ENCODE assay signal across 28 cellular contexts in the genomic region with DNA sequence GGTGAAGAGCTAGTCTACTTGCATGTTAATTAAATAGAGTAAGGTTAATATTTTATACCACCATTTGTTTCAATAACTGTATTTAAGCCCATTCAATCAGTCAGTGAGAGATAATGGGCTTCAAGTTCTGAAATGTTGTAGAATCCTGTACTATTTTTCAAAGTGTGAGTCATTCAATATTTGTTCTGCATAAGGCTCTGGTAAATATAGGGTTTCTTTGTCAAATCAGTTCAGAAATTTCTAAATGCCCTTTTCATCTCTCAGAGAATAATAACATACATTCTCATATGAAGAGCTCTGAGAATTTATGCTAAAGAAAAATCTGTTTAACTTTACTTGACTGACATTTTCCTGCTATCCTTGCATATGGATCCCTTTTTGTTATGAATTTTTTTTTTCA.
"Had no signal": no experiment of that assay in that cellular context is flagged by ENCODE, and none has a peak within 500 bp of the region (broad histone marks: within the 10 kb centered on the region; RNA-seq: fewer than 3 reads in every experiment).

No MANE protein-coding gene starts in this region.

- H3K36me3 ChIP-seq: brain microvascular endothelial cell, gastrocnemius medialis, heart left ventricle had no signal

- H3K27ac ChIP-seq: brain microvascular endothelial cell, coronary artery, dorsolateral prefrontal cortex, gastrocnemius medialis, heart left ventricle had no signal

- H3K4me1 ChIP-seq: gastrocnemius medialis, heart left ventricle had no signal

- H3K27me3 ChIP-seq: brain microvascular endothelial cell, dorsolateral prefrontal cortex, gastrocnemius medialis, heart left ventricle had no signal

- DNase-seq: activated CD4-positive, alpha-beta memory T cell treated with anti-CD3 and anti-CD28 coated beads for 36 hours; activated CD4-positive, alpha-beta T cell treated with anti-CD3 and anti-CD28 coated beads for 36 hours; activated CD4-positive, alpha-beta T cell treated with anti-CD3 and anti-CD28 coated beads, Interleukin-2, amount 10 ng/mL, durations not matched to agents 24 days and 14 days; activated CD4-positive, CD25-positive, alpha-beta regulatory T cell; activated CD4-positive, CD25-positive, alpha-beta regulatory T cell treated with anti-CD3 and anti-CD28 coated beads, Interleukin-2, amount 50 U/mL, for 72 hours; activated CD8-positive, alpha-beta memory T cell treated with anti-CD3 and anti-CD28 coated beads, Interleukin-2, amount 10 ng/mL, durations not matched to agents 7 days and 5 days; activated CD8-positive, alpha-beta memory T cell treated with anti-CD3 and anti-CD28 coated beads, Interleukin-2, amount 50 U/mL, for 4 hours; activated CD8-positive, alpha-beta T cell treated with anti-CD3 and anti-CD28 coated beads, Interleukin-2, amount 10 ng/mL, durations not matched to agents 7 days and 5 days; activated gamma-delta T cell; activated naive CD4-positive, alpha-beta T cell; activated naive CD4-positive, alpha-beta T cell treated with anti-CD3 and anti-CD28 coated beads, Interleukin-2, amount 10 ng/mL, durations not matched to agents 7 days and 5 days; activated naive CD8-positive, alpha-beta T cell treated with anti-CD3 and anti-CD28 coated beads, Interleukin-2, amount 10 ng/mL, durations not matched to agents 7 days and 5 days; activated T-cell treated with anti-CD3 and anti-CD28 coated beads, Interleukin-2, amount 50 U/mL, for 24 hours; activated T-cell treated with anti-CD3 and anti-CD28 coated beads, Interleukin-2, amount 50 U/mL, for 72 hours; amniotic stem cell; anterior cingulate cortex; brain microvascular endothelial cell; dorsolateral prefrontal cortex; effector memory CD4-positive, alpha-beta T cell; endodermal cell; foreskin fibroblast; gastrocnemius medialis; glutamatergic neuron; heart left ventricle; hypothalamus had no signal

- H3K9me3 ChIP-seq: gastrocnemius medialis, heart left ventricle had no signal

- H3K4me3 ChIP-seq: coronary artery, dorsolateral prefrontal cortex, gastrocnemius medialis, heart left ventricle had no signal

- ATAC-seq: activated CD4-positive, alpha-beta T cell treated with anti-CD3 and anti-CD28 coated beads for 36 hours; activated CD8-positive, alpha-beta memory T cell treated with anti-CD3 and anti-CD28 coated beads, Interleukin-2, amount 10 ng/mL, durations not matched to agents 7 days and 5 days; activated CD8-positive, alpha-beta T cell treated with anti-CD3 and anti-CD28 coated beads, Interleukin-2, amount 10 ng/mL, durations not matched to agents 7 days and 5 days; activated naive CD4-positive, alpha-beta T cell treated with anti-CD3 and anti-CD28 coated beads, Interleukin-2, amount 50 U/mL, for 72 hours; activated T-cell treated with anti-CD3 and anti-CD28 coated beads, Interleukin-2, amount 50 U/mL, for 72 hours; esophagus mucosa; gastrocnemius medialis; heart left ventricle had no signal
